8 cellular contexts compared by ENCODE assay signal in genomic region chr7:76048668-76048988, GRCh38. TPM values are rescaled to one million over a fixed set of nuclear protein-coding genes. Genes with fewer than 3 reads are reported as not detected.
DNase-seq lines count a peak whose midpoint lies in the region; ATAC-seq and TF ChIP-seq lines count a peak whose summit lies in the region.

No MANE protein-coding gene starts in this region.

- H3K27me3 Mint-ChIP-seq in type B pancreatic cell, result no peaks in the 10 kb centered on the region

- ATAC-seq in GM21786 (IDR thresholded peaks at IDR 0.05; ENCODE audit: unreplicated experiment) (peak; percentile 6), lung (ENCODE audit: insufficient read depth, low FRiP score) (no peak)

- peak overlapping the region; percentile 92 to 99 (median 97) for H3K9ac ChIP-seq in BLaER1 treated with 17β-estradiol and CSF1 and Interleukin-3, amounts not matched to agents 10 nM and 100 nM
- peak overlapping the region; percentile 81 for H3K9ac ChIP-seq in mammary epithelial cell (ENCODE audit: insufficient read depth, low read length)

- BruUV-seq in mammary epithelial cell (replicated peaks; lab: Mats Ljungman, UMichigan), result TSS peak; percentile 76

- peaks cover 45% of the 10 kb centered on the region for H3K4me1 Mint-ChIP-seq in type B pancreatic cell (ENCODE audit: unreplicated experiment)

- peaks cover 23 to 74% (median 43%) of the 10 kb centered on the region in 10 experiments for H3K4me1 ChIP-seq in BLaER1 treated with 17β-estradiol and CSF1 and Interleukin-3, amounts not matched to agents 10 nM and 100 nM
- peaks cover 9% of the 10 kb centered on the region for H3K4me1 ChIP-seq in mammary epithelial cell (ENCODE audit: insufficient read depth, low read length)
- H3K4me1 ChIP-seq in lung (ENCODE audit: control insufficient read depth in 2 of 2, insufficient read depth in 2 of 2, low read length in 2 of 2), result peaks cover 8 to 10% of the 10 kb centered on the region in 2 donors

- CTCF ChIA-PET in mammary epithelial cell (lab: Charles Lee; ENCODE audit: low non-redundant PET), result no interaction called here

- H3K4me3 ChIP-seq in BLaER1 treated with 17β-estradiol and CSF1 and Interleukin-3, amounts not matched to agents 10 nM and 100 nM, result peak overlapping the region; percentile 89 to 100 (median 94)
- H3K4me3 ChIP-seq in mammary epithelial cell (replicated peaks in 1 of 3; ENCODE audit: insufficient read depth in 1 of 3, low read depth in 2 of 3, low read length in 3 of 3), result peak overlapping the region; percentile 77 to 97 (median 84)
- H3K4me3 ChIP-seq in lung, result peak overlapping the region; percentile 85

- peaks cover 97% of the 10 kb centered on the region for H3K79me2 ChIP-seq in mammary epithelial cell (ENCODE audit: insufficient read depth, low read length)

- peak overlapping the region; percentile 88 to 98 (median 95) for H3K27ac ChIP-seq in BLaER1 treated with 17β-estradiol and CSF1 and Interleukin-3, amounts not matched to agents 10 nM and 100 nM
- H3K27ac ChIP-seq in mammary epithelial cell (ENCODE audit: insufficient read depth, low read depth, low read length) (peak overlapping the region; percentile 89), lung (ENCODE audit: low read depth in 1 of 2, low read length in 1 of 2) (peak overlapping the region; percentile 92 to 97)

- DNase-seq in OCI-M1 (lab: John Stamatoyannopoulos, UW), result peak; percentile 64
- DNase-seq in mammary epithelial cell, result no peak
- DNase-seq in lung (ENCODE audit: low spot score), result peak; percentile 39
- no peak for DNase-seq in type B pancreatic cell (ENCODE audit: extremely low spot score, unreplicated experiment)
- no peak for DNase-seq in foreskin melanocyte
- no peak for DNase-seq in NCI-H446 treated with DMSO at 0.1 percent for 48 hours (lab: John Stamatoyannopoulos, UW)

- dilution Hi-C loops in mammary epithelial cell (cut with HindIII; ENCODE audit: low sequenced_read_pairs), result no loop called here

- in situ Hi-C loops in mammary epithelial cell (cut with MboI; ENCODE audit: low sequenced_read_pairs in 2 of 2), result loop anchor here in 1 of 2 donors (25.0 kb wide), 1 partner anchor 186 kb away; no protein-coding TSS in a partner anchor

- peak overlapping the region; percentile 72 to 98 (median 89) for H3K4me2 ChIP-seq in BLaER1 treated with 17β-estradiol and CSF1 and Interleukin-3, amounts not matched to agents 10 nM and 100 nM
- H3K4me2 ChIP-seq in mammary epithelial cell (ENCODE audit: insufficient read depth, low read depth, low read length), result peak overlapping the region; percentile 78

- peaks cover 28 to 64% (median 51%) of the 10 kb centered on the region in 11 experiments; a peak in 21 of 22 replicates for H4K20me1 ChIP-seq in BLaER1 treated with 17β-estradiol and CSF1 and Interleukin-3, amounts not matched to agents 10 nM and 100 nM
- no peaks in the 10 kb centered on the region for H4K20me1 ChIP-seq in mammary epithelial cell (ENCODE audit: insufficient read depth, low read length)

- H3K36me3 ChIP-seq in BLaER1 treated with 17β-estradiol and CSF1 and Interleukin-3, amounts not matched to agents 10 nM and 100 nM, result peaks cover 27 to 59% (median 51%) of the 10 kb centered on the region in 11 experiments
- H3K36me3 ChIP-seq in mammary epithelial cell (ENCODE audit: insufficient read depth, low read length) (no peaks in the 10 kb centered on the region), lung (ENCODE audit: control insufficient read depth in 2 of 2, insufficient read depth in 2 of 2, low read length in 2 of 2) (peaks cover 2 to 9% of the 10 kb centered on the region in 2 donors)

- intact Hi-C loops in mammary epithelial cell (cut with micrococcal nuclease), result loop anchor here (2.0 to 5.0 kb wide), 2 partner anchors 38 to 84 kb away; no protein-coding TSS in a partner anchor

- WGBS in mammary epithelial cell (ENCODE audit: low coverage, missing lambda C conversion rate), result 2% methylated on average over 8 of the region's 9 CpGs
- 0 to 5% methylated on average over 9 of the region's 9 CpGs for WGBS in lung, 2 donors

- H3K36me3 Mint-ChIP-seq in type B pancreatic cell, result peaks cover 19% of the 10 kb centered on the region

- H3K9me3 ChIP-seq in BLaER1 treated with 17β-estradiol and CSF1 and Interleukin-3, amounts not matched to agents 10 nM and 100 nM (replicated peaks in 1 of 11), result no peaks in the 10 kb centered on the region
- H3K9me3 ChIP-seq in mammary epithelial cell (replicated peaks; ENCODE audit: insufficient read depth, low read length), result no peaks in the 10 kb centered on the region
- H3K9me3 ChIP-seq in lung (ENCODE audit: control insufficient read depth in 2 of 2, insufficient read depth in 1 of 2, low read length in 1 of 2), result no peaks in the 10 kb centered on the region

- H2AFZ ChIP-seq in mammary epithelial cell (ENCODE audit: low read depth, low read length), result peak overlapping the region; percentile 90

- H3K27ac Mint-ChIP-seq in type B pancreatic cell, result peak overlapping the region; percentile 98

- no peaks in the 10 kb centered on the region for H3K9me3 Mint-ChIP-seq in type B pancreatic cell

- no peaks in the 10 kb centered on the region for H3K27me3 ChIP-seq in BLaER1 treated with 17β-estradiol and CSF1 and Interleukin-3, amounts not matched to agents 10 nM and 100 nM
- H3K27me3 ChIP-seq in mammary epithelial cell (ENCODE audit: insufficient read depth, low read length) (no peaks in the 10 kb centered on the region), lung (ENCODE audit: control insufficient read depth, insufficient read depth) (no peaks in the 10 kb centered on the region)

- TF ChIP-seq CTCF in mammary epithelial cell (conservative IDR thresholded peaks at IDR 0.05 in 1 of 2, IDR thresholded peaks at IDR 0.05 in 1 of 2; ENCODE audit: extremely low read depth in 1 of 2, insufficient read depth in 1 of 2, low read depth in 1 of 2, low read length in 2 of 2) (peak in 1 of 2 donors; percentile 14), lung (IDR thresholded peaks at IDR 0.05; ENCODE audit: control extremely low read depth, extremely low read depth) (no peak), type B pancreatic cell (conservative IDR thresholded peaks at IDR 0.05) (peak; percentile 28)

- H3K4me3 Mint-ChIP-seq in type B pancreatic cell, result peak overlapping the region; percentile 99

RNA-seq across cellular contexts. Expression of gene MDH2, which starts 0.7 kb away (rescaled TPM):
- total RNA-seq in mammary epithelial cell, result 100 to 1,000 TPM in 1 of 2 donors, 10 to 100 TPM in 1; 44.0 to 188 TPM
- 162 TPM for polyA plus RNA-seq in mammary epithelial cell
- 221 TPM for polyA minus RNA-seq in mammary epithelial cell
- 100 to 1,000 TPM in 1 of 2 donors, 10 to 100 TPM in 1; 54.3 to 200 TPM for total RNA-seq in lung
- polyA plus RNA-seq in lung, result 100 to 1,000 TPM in 1 of 2 donors, 10 to 100 TPM in 1; 58.3 to 113 TPM
- 177 and 239 TPM in 2 replicates for total RNA-seq in type B pancreatic cell (ENCODE audit: low replicate concordance)

RNA-seq across cellular contexts. Expression of gene STYXL1, which starts 0.8 kb away (rescaled TPM):
- total RNA-seq in mammary epithelial cell, result 10 to 100 TPM; 43.0 to 44.3 TPM
- polyA plus RNA-seq in mammary epithelial cell, result 84.3 TPM
- 62.9 TPM for polyA minus RNA-seq in mammary epithelial cell
- 10 to 100 TPM; 36.6 to 40.3 TPM for total RNA-seq in lung
- 10 to 100 TPM; 42.2 to 45.8 TPM for polyA plus RNA-seq in lung
- 45.9 and 51.9 TPM in 2 replicates for total RNA-seq in type B pancreatic cell (ENCODE audit: low replicate concordance)

RNA-seq across cellular contexts. Expression of gene TMEM120A, which starts 54.2 kb away (rescaled TPM):
- total RNA-seq in mammary epithelial cell (10 to 100 TPM; 15.8 to 30.3 TPM), lung (10 to 100 TPM; 15.7 to 58.8 TPM), type B pancreatic cell (ENCODE audit: low replicate concordance) (22.5 and 37.1 TPM in 2 replicates)
- polyA plus RNA-seq in mammary epithelial cell (48.6 TPM), lung (10 to 100 TPM; 56.5 to 90.1 TPM)
- 15.4 TPM for polyA minus RNA-seq in mammary epithelial cell

Comparison
In these comparisons a context has a peak if more than half of its experiments do, and no peak if none do; other contexts are left out.
1. DNase-seq: peak in OCI-M1 (single experiment) and lung (single experiment); none in mammary epithelial cell (single experiment), type B pancreatic cell (single experiment), foreskin melanocyte (single experiment) and NCI-H446 treated with DMSO at 0.1 percent for 48 hours (single experiment).
2. Peak in every context shown above with its lines, with median percentiles within 50 percentile points of each other: H3K27ac ChIP-seq and H3K4me3 ChIP-seq.